ENCODE assay signal across 19 cellular contexts in the genomic region with DNA sequence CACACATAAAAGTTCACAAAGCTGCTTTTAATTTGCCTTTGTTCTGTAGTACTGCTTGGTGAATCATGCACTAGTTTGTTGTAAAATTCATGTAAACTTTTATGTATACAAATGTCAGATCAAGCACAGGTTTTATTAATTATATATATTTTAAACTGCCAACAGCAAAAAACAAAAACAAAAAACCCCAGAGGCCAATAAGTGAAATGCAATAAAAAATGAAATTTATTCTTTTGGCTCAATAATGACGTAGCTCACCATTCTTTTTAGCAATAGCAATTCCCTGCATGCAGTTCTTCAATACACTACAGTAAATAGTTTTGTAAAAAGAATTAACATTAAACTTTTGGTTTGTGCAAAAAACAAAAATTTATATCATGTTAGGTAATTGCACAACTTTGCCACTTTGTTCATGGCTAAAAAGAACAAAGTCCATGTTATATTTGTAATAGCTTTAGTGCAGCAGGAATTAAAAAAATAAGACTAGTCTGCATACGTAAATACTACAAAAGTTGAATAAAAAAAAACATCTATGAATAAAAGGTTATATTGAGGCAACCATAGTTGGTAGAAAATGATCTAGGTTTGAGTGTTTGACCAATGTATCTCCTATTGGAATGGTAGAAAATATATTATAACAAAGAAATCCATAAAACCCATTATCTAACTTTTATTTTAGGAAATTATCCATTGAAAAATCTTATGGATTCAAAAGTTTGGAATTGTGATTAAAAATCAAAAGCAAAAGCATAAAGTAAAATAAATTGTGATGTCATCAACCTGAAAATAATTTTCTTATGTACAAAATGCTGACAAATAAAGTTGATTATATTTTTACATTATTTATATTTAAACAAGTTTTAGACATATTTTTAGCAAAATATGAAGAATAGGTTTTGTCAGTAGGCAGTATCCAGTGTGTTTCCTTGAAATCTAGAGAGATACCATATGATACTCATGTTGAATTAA.
"Had no signal": no experiment of that assay in that cellular context is flagged by ENCODE, and none has a peak within 500 bp of the region (broad histone marks: within the 10 kb centered on the region; RNA-seq: fewer than 3 reads in every experiment).

No MANE protein-coding gene starts in this region.

- DNase-seq: activated CD4-positive, alpha-beta memory T cell treated with anti-CD3 and anti-CD28 coated beads for 36 hours; activated CD4-positive, alpha-beta T cell treated with anti-CD3 and anti-CD28 coated beads for 4 hours; activated CD4-positive, CD25-positive, alpha-beta regulatory T cell; activated naive CD4-positive, alpha-beta T cell treated with anti-CD3 and anti-CD28 coated beads, Interleukin-2, amount 10 ng/mL, durations not matched to agents 7 days and 5 days; activated T-cell treated with anti-CD3 and anti-CD28 coated beads, Interleukin-2, amount 50 U/mL, for 48 hours; effector CD4-positive, alpha-beta T cell; foreskin melanocyte; hippocampal formation; sigmoid colon; stimulated activated CD4-positive, alpha-beta T cell treated with anti-CD3 and anti-CD28 coated beads, Interleukin-4, amount 100 ng/mL, for 4 hours; stimulated activated naive CD8-positive, alpha-beta T cell treated with anti-CD3 and anti-CD28 coated beads, Interleukin-15, Interleukin-2, amounts not matched to agents 100 U/mL and 50 U/mL, for 24 hours; T1000; thyroid gland had no signal

- H3K36me3 Mint-ChIP-seq: activated CD4-positive, alpha-beta memory T cell treated with anti-CD3 and anti-CD28 coated beads for 36 hours; activated naive CD4-positive, alpha-beta T cell treated with anti-CD3 and anti-CD28 coated beads, Interleukin-2, amount 10 ng/mL, durations not matched to agents 7 days and 5 days; memory B cell had no signal

- H3K4me3 ChIP-seq: cardiac muscle cell, sigmoid colon, thyroid gland had no signal

- H3K9me3 ChIP-seq: sigmoid colon, thyroid gland had no signal

- H3K79me2 ChIP-seq: parathyroid adenoma had no signal

- H3K27me3 Mint-ChIP-seq: activated CD4-positive, alpha-beta memory T cell treated with anti-CD3 and anti-CD28 coated beads for 36 hours; activated naive CD4-positive, alpha-beta T cell treated with anti-CD3 and anti-CD28 coated beads, Interleukin-2, amount 10 ng/mL, durations not matched to agents 7 days and 5 days; dendritic cell treated with granulocyte-macrophage colony-stimulating factor and Interleukin-4, amounts not matched to agents 40 ng/mL and 50 ng/mL, for 4 days; memory B cell had no signal

- H3K9me3 Mint-ChIP-seq: activated naive CD4-positive, alpha-beta T cell treated with anti-CD3 and anti-CD28 coated beads, Interleukin-2, amount 10 ng/mL, durations not matched to agents 7 days and 5 days; T-helper 1 cell treated with Interleukin-12 subunit alpha and Interleukin-12 subunit beta and Interleukin-4 antibody, amounts not matched to agents 30 μg/mL and 1 μg/mL, for 36 hours had no signal

- H3K27ac Mint-ChIP-seq: activated CD4-positive, alpha-beta memory T cell treated with anti-CD3 and anti-CD28 coated beads for 36 hours; activated naive CD4-positive, alpha-beta T cell treated with anti-CD3 and anti-CD28 coated beads, Interleukin-2, amount 10 ng/mL, durations not matched to agents 7 days and 5 days; dendritic cell treated with granulocyte-macrophage colony-stimulating factor and Interleukin-4, amounts not matched to agents 40 ng/mL and 50 ng/mL, for 4 days; memory B cell; nephron; T-helper 1 cell treated with Interleukin-12 subunit alpha and Interleukin-12 subunit beta and Interleukin-4 antibody, amounts not matched to agents 30 μg/mL and 1 μg/mL, for 36 hours had no signal

- H3K4me3 Mint-ChIP-seq: activated CD4-positive, alpha-beta memory T cell treated with anti-CD3 and anti-CD28 coated beads for 36 hours; activated naive CD4-positive, alpha-beta T cell treated with anti-CD3 and anti-CD28 coated beads, Interleukin-2, amount 10 ng/mL, durations not matched to agents 7 days and 5 days; dendritic cell treated with granulocyte-macrophage colony-stimulating factor and Interleukin-4, amounts not matched to agents 40 ng/mL and 50 ng/mL, for 4 days; memory B cell; nephron; T-helper 1 cell treated with Interleukin-12 subunit alpha and Interleukin-12 subunit beta and Interleukin-4 antibody, amounts not matched to agents 30 μg/mL and 1 μg/mL, for 36 hours had no signal

- H3K27ac ChIP-seq: cardiac muscle cell, parathyroid adenoma, sigmoid colon, thyroid gland had no signal

- H2AFZ ChIP-seq: parathyroid adenoma had no signal

- H3K27me3 ChIP-seq: cardiac muscle cell, sigmoid colon, thyroid gland had no signal

- H3K36me3 ChIP-seq: cardiac muscle cell, sigmoid colon, thyroid gland had no signal

- H3K9ac ChIP-seq: parathyroid adenoma had no signal

- H3K4me1 Mint-ChIP-seq: activated naive CD4-positive, alpha-beta T cell treated with anti-CD3 and anti-CD28 coated beads, Interleukin-2, amount 10 ng/mL, durations not matched to agents 7 days and 5 days; memory B cell; nephron had no signal

- H3K4me1 ChIP-seq: parathyroid adenoma, sigmoid colon, thyroid gland had no signal
